ENCODE assay signal across 8 cellular contexts in genomic region chr2:42810971-42811865, GRCh38. TPM values are rescaled to one million over a fixed set of nuclear protein-coding genes. Genes with fewer than 3 reads are reported as not detected.
DNase-seq lines count a peak whose midpoint lies in the region; ATAC-seq lines count a peak whose summit lies in the region.

No MANE protein-coding gene starts in this region.

- peak; percentile 4 for ATAC-seq in HG02571 (IDR thresholded peaks at IDR 0.05; ENCODE audit: unreplicated experiment)
- ATAC-seq in naive thymus-derived CD4-positive, alpha-beta T cell = peak; percentile 3

- POLR2A ChIA-PET in naive thymus-derived CD4-positive, alpha-beta T cell (lab: Charles Lee) = interaction anchor here (0.7 to 3.5 kb wide), 28 partner anchors 8 to 1550 kb away, joined by 3 to 28 read pairs (median 4); partner anchors contain the start of genes CAMKMT, COX7A2L, HAAO and KCNG3

- H3K9me3 Mint-ChIP-seq in activated T-helper 1 cell treated with anti-CD3 and anti-CD28 coated beads, Interleukin-12 subunit alpha, Interleukin-12 subunit beta, Interleukin-2, Interleukin-4 antibody, amounts not matched to agents 30 ng/mL and 10 ng/mL and 1 ng/mL, durations not matched to agents 14 hours and 24 hours and 36 hours = no peaks in the 10 kb centered on the region
- peaks cover 0 to 7% (median 0%) of the 10 kb centered on the region in 11 donors for H3K9me3 Mint-ChIP-seq in naive thymus-derived CD4-positive, alpha-beta T cell

- peak overlapping the region; percentile 99 for H3K27ac ChIP-seq in naive thymus-derived CD4-positive, alpha-beta T cell (ENCODE audit: low read depth, low read length)
- peak overlapping the region; percentile 98 for H3K27ac ChIP-seq in substantia nigra (ENCODE audit: low read depth, low read length, poor library complexity, severe bottlenecking)

- H3K4me1 Mint-ChIP-seq in activated T-helper 1 cell treated with anti-CD3 and anti-CD28 coated beads, Interleukin-12 subunit alpha, Interleukin-12 subunit beta, Interleukin-2, Interleukin-4 antibody, amounts not matched to agents 30 ng/mL and 10 ng/mL and 1 ng/mL, durations not matched to agents 14 hours and 24 hours and 36 hours (ENCODE audit: low read depth) = peaks cover 20% of the 10 kb centered on the region
- peaks cover 0 to 35% (median 20%) of the 10 kb centered on the region in 7 donors for H3K4me1 Mint-ChIP-seq in naive thymus-derived CD4-positive, alpha-beta T cell

- no peaks in the 10 kb centered on the region for H3K36me3 Mint-ChIP-seq in activated T-helper 1 cell treated with anti-CD3 and anti-CD28 coated beads, Interleukin-12 subunit alpha, Interleukin-12 subunit beta, Interleukin-2, Interleukin-4 antibody, amounts not matched to agents 30 ng/mL and 10 ng/mL and 1 ng/mL, durations not matched to agents 14 hours and 24 hours and 36 hours (ENCODE audit: low read depth)
- H3K36me3 Mint-ChIP-seq in naive thymus-derived CD4-positive, alpha-beta T cell = peaks cover 0 to 3% (median 0%) of the 10 kb centered on the region in 5 donors

- peak overlapping the region; percentile 89 for H3K4me3 Mint-ChIP-seq in activated T-helper 1 cell treated with anti-CD3 and anti-CD28 coated beads, Interleukin-12 subunit alpha, Interleukin-12 subunit beta, Interleukin-2, Interleukin-4 antibody, amounts not matched to agents 30 ng/mL and 10 ng/mL and 1 ng/mL, durations not matched to agents 14 hours and 24 hours and 36 hours
- H3K4me3 Mint-ChIP-seq in naive thymus-derived CD4-positive, alpha-beta T cell = peak overlapping the region; percentile 90 to 99 (median 98)

- peaks cover 0 to 3% of the 10 kb centered on the region in 2 donors for H3K4me1 ChIP-seq in naive thymus-derived CD4-positive, alpha-beta T cell (ENCODE audit: control insufficient read depth in 2 of 2, insufficient read depth in 2 of 2, low read length in 2 of 2)

- H3K27me3 Mint-ChIP-seq in activated T-helper 1 cell treated with anti-CD3 and anti-CD28 coated beads, Interleukin-12 subunit alpha, Interleukin-12 subunit beta, Interleukin-2, Interleukin-4 antibody, amounts not matched to agents 30 ng/mL and 10 ng/mL and 1 ng/mL, durations not matched to agents 14 hours and 24 hours and 36 hours (ENCODE audit: insufficient read depth) = peaks cover 14% of the 10 kb centered on the region
- H3K27me3 Mint-ChIP-seq in naive thymus-derived CD4-positive, alpha-beta T cell = peaks cover 0 to 23% (median 0%) of the 10 kb centered on the region in 5 donors

- H3K9me3 ChIP-seq in naive thymus-derived CD4-positive, alpha-beta T cell (ENCODE audit: control insufficient read depth in 2 of 3, low read length in 3 of 3) = no peaks in the 10 kb centered on the region

- DNase-seq in NCI-H2107 treated with DMSO at 0.1 percent for 48 hours (lab: John Stamatoyannopoulos, UW; ENCODE audit: unreplicated experiment) = peak; percentile 24
- DNase-seq in NCI-H2107 (lab: John Stamatoyannopoulos, UW) = no peak
- peak; percentile 72 for DNase-seq in NCI-H2227 (lab: John Stamatoyannopoulos, UW; ENCODE audit: unreplicated experiment)
- DNase-seq in activated T-helper 1 cell treated with anti-CD3 and anti-CD28 coated beads, Interleukin-12 subunit alpha, Interleukin-12 subunit beta, Interleukin-2, Interleukin-4 antibody, amounts not matched to agents 30 ng/mL and 10 ng/mL and 1 ng/mL, durations not matched to agents 14 hours and 24 hours and 36 hours (ENCODE audit: low spot score) = peak; percentile 33
- peak; percentile 60 for DNase-seq in fibroblast of peridontal ligament (ENCODE audit: extremely low read depth)
- DNase-seq in naive thymus-derived CD4-positive, alpha-beta T cell = peak in 6 of 9 donors; percentile 43 to 63 (median 60)
- peak in 39 of 49 donors; percentile 34 to 89 (median 62) for DNase-seq in substantia nigra (lab: John Stamatoyannopoulos, UW)

- peak overlapping the region; percentile 100 for H3K27ac Mint-ChIP-seq in activated T-helper 1 cell treated with anti-CD3 and anti-CD28 coated beads, Interleukin-12 subunit alpha, Interleukin-12 subunit beta, Interleukin-2, Interleukin-4 antibody, amounts not matched to agents 30 ng/mL and 10 ng/mL and 1 ng/mL, durations not matched to agents 14 hours and 24 hours and 36 hours
- H3K27ac Mint-ChIP-seq in naive thymus-derived CD4-positive, alpha-beta T cell = peak overlapping the region; percentile 93 to 100 (median 99)

- CTCF ChIA-PET in naive thymus-derived CD4-positive, alpha-beta T cell (lab: Charles Lee) = interaction anchor here (0.7 to 1.6 kb wide), 9 partner anchors 11 to 631 kb away, joined by 3 to 6 read pairs (median 3); partner anchors contain the start of genes HAAO and KCNG3

- H3K36me3 ChIP-seq in naive thymus-derived CD4-positive, alpha-beta T cell (ENCODE audit: control insufficient read depth in 2 of 3, insufficient read depth in 3 of 3, low read length in 3 of 3) = no peaks in the 10 kb centered on the region

- intact Hi-C loops in activated T-helper 1 cell treated with anti-CD3 and anti-CD28 coated beads, Interleukin-12 subunit alpha, Interleukin-12 subunit beta, Interleukin-2, Interleukin-4 antibody, amounts not matched to agents 30 ng/mL and 10 ng/mL and 1 ng/mL, durations not matched to agents 14 hours and 24 hours and 36 hours (cut with micrococcal nuclease) = loop anchor here (1.0 to 5.0 kb wide), 12 partner anchors 15 to 1357 kb away; partner anchors contain the start of genes COX7A2L, LRPPRC, MTA3 and PPM1B
- intact Hi-C loops in naive thymus-derived CD4-positive, alpha-beta T cell (cut with micrococcal nuclease) = loop anchor here (1.0 to 10.0 kb wide), 24 partner anchors 16 to 1551 kb away; partner anchors contain the start of genes CAMKMT (in 2 of the 2), COX7A2L (in 2 of the 2), LRPPRC (in 2 of the 2) and PPM1B (in 2 of the 2)

- peak overlapping the region; percentile 99 for H3K4me3 ChIP-seq in naive thymus-derived CD4-positive, alpha-beta T cell (ENCODE audit: low read length)

- no peaks in the 10 kb centered on the region for H3K27me3 ChIP-seq in naive thymus-derived CD4-positive, alpha-beta T cell (ENCODE audit: control insufficient read depth in 2 of 2, insufficient read depth in 2 of 2, low read length in 2 of 2)

RNA-seq across cellular contexts. Expression of gene HAAO, which starts 18.8 kb away (rescaled TPM):
- total RNA-seq in activated T-helper 1 cell treated with anti-CD3 and anti-CD28 coated beads, Interleukin-12 subunit alpha, Interleukin-12 subunit beta, Interleukin-2, Interleukin-4 antibody, amounts not matched to agents 30 ng/mL and 10 ng/mL and 1 ng/mL, durations not matched to agents 14 hours and 24 hours and 36 hours = 0.37 and 0.86 TPM in 2 replicates
- total RNA-seq in naive thymus-derived CD4-positive, alpha-beta T cell = 1 to 10 TPM in 2 of 5 experiments, under 1 TPM in 1, not detected in 2; 0.82 to 5.1 (median 1.8) TPM
- polyA plus RNA-seq in naive thymus-derived CD4-positive, alpha-beta T cell = under 1 TPM in 1 of 2 donors, not detected in 1; 0.33 TPM

RNA-seq across cellular contexts. Expression of gene OXER1, which starts 47.3 kb away (rescaled TPM):
- total RNA-seq in activated T-helper 1 cell treated with anti-CD3 and anti-CD28 coated beads, Interleukin-12 subunit alpha, Interleukin-12 subunit beta, Interleukin-2, Interleukin-4 antibody, amounts not matched to agents 30 ng/mL and 10 ng/mL and 1 ng/mL, durations not matched to agents 14 hours and 24 hours and 36 hours = 0.12 and 0.21 TPM in 2 replicates
- 1 to 10 TPM in 1 of 5 experiments, under 1 TPM in 2, not detected in 2; 0.12 to 3.0 (median 0.37) TPM for total RNA-seq in naive thymus-derived CD4-positive, alpha-beta T cell
- polyA plus RNA-seq in naive thymus-derived CD4-positive, alpha-beta T cell = under 1 TPM in 1 of 2 donors, not detected in 1; 0.36 TPM
